Comparison of ENCODE assay signal across 1 cellular context in genomic region chr14:35336171-35337073, GRCh38.
TF ChIP-seq lines count a peak whose summit lies in the region.

No MANE protein-coding gene starts in this region.

TF ChIP-seq in K562, 482 proteins besides CTCF, POLR2A, EP300 and RAD21 (continued from another document and continues in another):
- no peak for TF ChIP-seq THAP12 (CRISPR knock-in tag; IDR thresholded peaks at IDR 0.05)
- 0 out of 2 replicates have a peak, but pooled peaks have one; percentile 62 for TF ChIP-seq CUX1 (CRISPR knock-in tag; IDR thresholded peaks at IDR 0.05)
- TF ChIP-seq ETV1 (tag; conservative IDR thresholded peaks at IDR 0.05; ENCODE audit: low read depth), result peak; percentile 76
- TF ChIP-seq MYC (IDR thresholded peaks at IDR 0.05; ENCODE audit: low read depth, low read length), result 0 out of 2 replicates have a peak, but pooled peaks have one; percentile 20
- no peak for TF ChIP-seq MYC (CRISPR knock-in tag; IDR thresholded peaks at IDR 0.05; ENCODE audit: borderline replicate concordance, low read depth)
- TF ChIP-seq ZFP1 (CRISPR knock-in tag; IDR thresholded peaks at IDR 0.05), result no peak
- TF ChIP-seq POLR3G (IDR thresholded peaks at IDR 0.05; ENCODE audit: extremely low read depth, insufficient read length, insufficient replicate concordance), result no peak
- peak; percentile 53 for TF ChIP-seq L3MBTL2 (IDR thresholded peaks at IDR 0.05)
- TF ChIP-seq PRDM10 (IDR thresholded peaks at IDR 0.05; ENCODE audit: partially characterized antibody), result peak; percentile 96
- no peak for TF ChIP-seq HMGXB4 (CRISPR knock-in tag; IDR thresholded peaks at IDR 0.05)
- TF ChIP-seq VEZF1 (CRISPR knock-in tag; IDR thresholded peaks at IDR 0.05), result peak; percentile 59; the same call in 1 of the 2 replicates
- no peak for TF ChIP-seq HNRNPUL1 (IDR thresholded peaks at IDR 0.05; ENCODE audit: low read length)
- TF ChIP-seq ZNF696 (CRISPR knock-in tag; conservative IDR thresholded peaks at IDR 0.05), result no peak
- TF ChIP-seq EHMT2 (IDR thresholded peaks at IDR 0.05), result no peak
- TF ChIP-seq PHF21A (IDR thresholded peaks at IDR 0.05; ENCODE audit: borderline replicate concordance, low read depth), result 0 out of 2 replicates have a peak, but pooled peaks have one; percentile 52
- TF ChIP-seq ZNF174 (CRISPR knock-in tag; IDR thresholded peaks at IDR 0.05), result no peak
- no peak for TF ChIP-seq FOXP1 (CRISPR knock-in tag; IDR thresholded peaks at IDR 0.05)
- TF ChIP-seq DLX4 (CRISPR knock-in tag; IDR thresholded peaks at IDR 0.05), result no peak
- no peak for TF ChIP-seq E2F1 (CRISPR knock-in tag; IDR thresholded peaks at IDR 0.05)
- TF ChIP-seq CHD4 (IDR thresholded peaks at IDR 0.05; ENCODE audit: insufficient read depth, insufficient replicate concordance, low read depth, low read length, poor library complexity, severe bottlenecking), result no peak
- TF ChIP-seq NCOA1 (IDR thresholded peaks at IDR 0.05; ENCODE audit: low read depth), result no peak
- peak; percentile 35 for TF ChIP-seq ARID1B (IDR thresholded peaks at IDR 0.05)
- TF ChIP-seq ZBTB40 (IDR thresholded peaks at IDR 0.05), result no peak
- TF ChIP-seq ZBTB40 (CRISPR knock-in tag; IDR thresholded peaks at IDR 0.05), result no peak
- TF ChIP-seq CEBPB (tag; IDR thresholded peaks at IDR 0.05), result no peak
